In genomic region chr4:47218631-47219030, GRCh38 we compare ENCODE assay signal across 8 cellular contexts.
"Had no signal": no experiment of that assay in that cellular context is flagged by ENCODE, and none has a peak within 500 bp of the region (broad histone marks: within the 10 kb centered on the region; RNA-seq: fewer than 3 reads in every experiment).

No MANE protein-coding gene starts in this region.

- H3K4me3 Mint-ChIP-seq: GM23338, H9 had no signal

- H3K4me1 Mint-ChIP-seq: GM23338, H9 had no signal

- FAIRE-seq: H1, H54, HTR-8/SVneo, K562 had no signal

- DNase-seq: H9, HCEC 1CT, IMR-90 had no signal

- H3K4me2 ChIP-seq: GM23338 had no signal

- H2AFZ ChIP-seq: GM23338 had no signal

- H3K4me3 ChIP-seq: GM23338, K562 had no signal

- ATAC-seq: GM23338, K562 had no signal

- H3K9me3 Mint-ChIP-seq: GM23338, H9 had no signal

- H3K27ac Mint-ChIP-seq: GM23338, H9 had no signal
